Comparison of ENCODE assay signal across 25 cellular contexts in the genomic region with DNA sequence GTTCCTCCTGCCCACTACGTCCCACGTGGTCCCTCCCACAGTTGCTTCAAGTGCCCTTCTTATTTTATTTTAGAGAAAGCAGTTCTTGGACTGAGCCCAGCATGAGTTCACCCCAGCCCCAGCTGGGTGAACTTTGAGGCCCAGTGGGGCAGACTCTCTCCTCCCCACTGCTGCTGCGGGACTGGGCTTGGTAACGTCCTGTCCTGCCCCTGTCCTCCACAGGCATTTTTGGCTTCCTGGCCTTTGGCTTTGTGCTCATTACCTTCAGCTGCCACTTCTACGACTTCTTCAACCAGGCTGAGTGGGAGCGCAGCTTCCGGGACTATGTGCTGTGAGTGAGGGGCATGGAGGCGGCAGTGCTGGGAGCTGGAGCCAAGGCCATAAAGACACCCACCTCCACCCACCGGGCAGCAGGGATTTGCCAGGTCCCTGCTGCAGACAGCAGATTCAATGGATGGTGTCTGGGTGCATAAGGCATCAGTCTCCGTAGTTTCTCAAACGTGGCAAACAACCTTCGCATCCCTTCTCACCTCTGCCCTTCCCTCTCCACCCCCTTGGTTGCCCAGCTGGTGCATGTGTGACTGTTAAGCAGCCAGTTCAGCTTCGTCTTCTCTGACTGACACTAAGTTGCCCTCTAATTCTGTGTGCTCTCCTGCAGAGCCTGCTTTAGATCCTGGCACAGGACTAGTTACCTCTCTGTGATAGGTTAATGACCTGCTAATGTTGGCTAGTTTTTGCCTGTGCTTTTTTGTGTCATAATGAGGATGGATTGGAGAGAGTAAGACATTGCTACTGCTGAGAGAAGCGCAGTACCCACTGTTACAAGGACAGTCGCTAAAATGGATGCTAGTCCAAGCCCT.
"Had no signal": no experiment of that assay in that cellular context is flagged by ENCODE, and none has a peak within 500 bp of the region (broad histone marks: within the 10 kb centered on the region; RNA-seq: fewer than 3 reads in every experiment).

No MANE protein-coding gene starts in this region.

- H3K4me2 ChIP-seq: smooth muscle cell had no signal

- H3K4me1 ChIP-seq: left lung, pancreas, prostate gland, suprapubic skin, uterus had no signal

- H3K27ac ChIP-seq: left lung, pancreas, prostate gland, stomach, suprapubic skin, thoracic aorta, tibial artery, uterus had no signal

- DNase-seq: hippocampal formation; kidney glomerular epithelial cell; left cardiac atrium; mesendoderm; naive B cell; pancreas; retina; right cardiac atrium; stimulated activated CD4-positive, alpha-beta T cell treated with anti-CD3 and anti-CD28 coated beads, Interleukin-1b, Interleukin-23, amount 100 ng/mL, for 48 hours; stimulated activated CD4-positive, alpha-beta T cell treated with anti-CD3 and anti-CD28 coated beads, Interleukin-2, amount 100 ng/mL, for 48 hours; stimulated activated CD4-positive, alpha-beta T cell treated with anti-CD3 and anti-CD28 coated beads, Interleukin-4, amount 100 ng/mL, for 4 hours; stimulated activated CD8-positive, alpha-beta memory T cell treated with anti-CD3 and anti-CD28 coated beads, Interleukin-4, amount 100 ng/mL, for 48 hours; stimulated activated naive CD8-positive, alpha-beta T cell treated with anti-CD3 and anti-CD28 coated beads, Interleukin-15, Interleukin-2, amounts not matched to agents 100 U/mL and 50 U/mL, for 24 hours; stomach; tibial artery; trophoblast cell; uterus had no signal

- H3K27me3 ChIP-seq: pancreas, stomach, suprapubic skin, tibial artery, uterus had no signal

- H3K36me3 ChIP-seq: left lung, pancreas, prostate gland, uterus had no signal

- ATAC-seq: stimulated activated memory B cell treated with anti-CD40 and anti-IgM and Interleukin-4, amounts not matched to agents 10 μg/mL and 1 μg/mL and 100 μg/mL, for 72 hours; stimulated activated naive CD8-positive, alpha-beta T cell treated with anti-CD3 and anti-CD28 coated beads, Interleukin-15, Interleukin-2, amounts not matched to agents 100 U/mL and 50 U/mL, for 24 hours had no signal

- H3K9me3 ChIP-seq: left lung, pancreas, prostate gland, stomach, suprapubic skin, thoracic aorta, tibial artery, uterus had no signal

- H3K4me3 ChIP-seq: left lung, lung, pancreas, prostate gland, smooth muscle cell, stomach, suprapubic skin, thoracic aorta, tibial artery, uterus had no signal

- FAIRE-seq: keratinocyte, pancreas had no signal
